In the genomic region with DNA sequence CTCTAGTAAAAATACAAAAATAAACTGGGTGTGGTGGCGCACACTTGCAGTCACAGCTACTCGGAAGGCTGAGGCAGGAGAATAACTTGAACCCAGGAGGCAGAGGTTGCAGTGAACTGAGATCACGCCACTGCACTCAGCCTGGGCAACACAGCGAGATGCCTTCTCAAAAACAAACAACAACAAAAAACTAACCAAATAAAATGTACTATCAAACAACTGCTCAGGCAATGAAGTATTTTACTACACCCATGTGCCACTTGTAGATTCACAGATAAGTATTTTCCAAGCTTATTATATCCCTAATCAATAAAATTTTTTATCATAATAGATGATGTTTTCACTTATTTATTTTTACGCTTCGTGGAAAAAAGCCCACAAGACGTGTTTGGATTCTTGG, we compare ENCODE assay signal across 8 cellular contexts. TPM values are rescaled to one million over a fixed set of nuclear protein-coding genes. Genes with fewer than 3 reads are reported as not detected.
DNase-seq lines count a peak whose midpoint lies in the region; ATAC-seq and TF ChIP-seq lines count a peak whose summit lies in the region.

No MANE protein-coding gene starts in this region.

- H3K4me1 Mint-ChIP-seq in activated B cell treated with CpG ODN at 0.5 μM for 24 hours (peaks cover 18% of the 10 kb centered on the region), glutamatergic neuron (ENCODE audit: low read depth, unreplicated experiment) (no peaks in the 10 kb centered on the region)

- H3K4me1 ChIP-seq in HAP-1 = peaks cover 8% of the 10 kb centered on the region

- H3K9me3 Mint-ChIP-seq in activated B cell treated with CpG ODN at 0.5 μM for 24 hours (no peaks in the 10 kb centered on the region), glutamatergic neuron (ENCODE audit: unreplicated experiment) (peaks cover 2% of the 10 kb centered on the region)

- no peaks in the 10 kb centered on the region for H3K27me3 ChIP-seq in HAP-1 (ENCODE audit: low read depth)

- no peaks in the 10 kb centered on the region for H3K36me3 ChIP-seq in HAP-1 (replicated peaks)

- CTCF ChIA-PET in activated B cell treated with CpG ODN at 0.5 μM for 24 hours (lab: Charles Lee) = no interaction called here

- H3K4me3 ChIP-seq in HAP-1 = peak overlapping the region; percentile 73
- H3K4me3 ChIP-seq in skin epidermis = peak overlapping the region; percentile 35 to 68 (median 49)

- in situ Hi-C loops in HAP-1 (cut with MboI; ENCODE audit: low sequenced_read_pairs) = no loop called here

- peak overlapping the region; percentile 98 for H3K4me3 Mint-ChIP-seq in activated B cell treated with CpG ODN at 0.5 μM for 24 hours
- peak overlapping the region; percentile 8 for H3K4me3 Mint-ChIP-seq in glutamatergic neuron (ENCODE audit: unreplicated experiment)

- no peaks in the 10 kb centered on the region for H3K27me3 Mint-ChIP-seq in activated B cell treated with CpG ODN at 0.5 μM for 24 hours
- peaks cover 8% of the 10 kb centered on the region for H3K27me3 Mint-ChIP-seq in glutamatergic neuron (ENCODE audit: unreplicated experiment)

- peak overlapping the region; percentile 86 to 99 (median 96) for H3K27ac ChIP-seq in skin epidermis

- DNase-seq in HAP-1 (ENCODE audit: low spot score in 2 of 2) (no peak), activated B cell treated with CpG ODN at 0.5 μM for 24 hours (no peak), glutamatergic neuron (no peak), GOT3 (lab: John Stamatoyannopoulos, UW) (no peak)

- no peak for TF ChIP-seq CTCF in activated B cell treated with CpG ODN at 0.5 μM for 24 hours (IDR thresholded peaks at IDR 0.05)
- no peak for TF ChIP-seq CTCF in glutamatergic neuron (IDR thresholded peaks at IDR 0.05; ENCODE audit: partially characterized antibody, unreplicated experiment)

- ATAC-seq in activated B cell treated with CpG ODN at 0.5 μM for 24 hours (ENCODE audit: low read depth) (no peak), GM19328 (IDR thresholded peaks at IDR 0.05; ENCODE audit: unreplicated experiment) (no peak), HG02623 (IDR thresholded peaks at IDR 0.05; ENCODE audit: unreplicated experiment) (no peak), HG02884 (IDR thresholded peaks at IDR 0.05; ENCODE audit: unreplicated experiment) (no peak)

- H3K9me3 ChIP-seq in HAP-1 = no peaks in the 10 kb centered on the region

- POLR2A ChIA-PET in activated B cell treated with CpG ODN at 0.5 μM for 24 hours (lab: Charles Lee) = interaction anchor here (1.6 to 1.8 kb wide), 2 partner anchors 32 to 198 kb away, joined by 6 to 8 read pairs; a partner anchor contains a TSS

- intact Hi-C loops in activated B cell treated with CpG ODN at 0.5 μM for 24 hours (cut with micrococcal nuclease) = loop anchor here (2.0 to 5.0 kb wide), 4 partner anchors 229 to 902 kb away; a partner anchor contains a TSS

- H3K27ac Mint-ChIP-seq in activated B cell treated with CpG ODN at 0.5 μM for 24 hours = peak overlapping the region; percentile 99
- H3K27ac Mint-ChIP-seq in glutamatergic neuron (ENCODE audit: unreplicated experiment) = peak overlapping the region; percentile 99

- H3K36me3 Mint-ChIP-seq in activated B cell treated with CpG ODN at 0.5 μM for 24 hours (ENCODE audit: low read depth) (peaks cover 7% of the 10 kb centered on the region), glutamatergic neuron (ENCODE audit: unreplicated experiment) (no peaks in the 10 kb centered on the region)

RNA-seq across cellular contexts. Expression of a gene that starts 0.9 kb away (rescaled TPM):
- 0.69 and 1.7 TPM in 2 replicates for total RNA-seq in activated B cell treated with CpG ODN at 0.5 μM for 24 hours
- 0.54 TPM for total RNA-seq in glutamatergic neuron (ENCODE audit: unreplicated experiment)

RNA-seq across cellular contexts. Expression of a gene that starts 31.8 kb away (rescaled TPM):
- 3.7 TPM in 2 replicates for total RNA-seq in activated B cell treated with CpG ODN at 0.5 μM for 24 hours
- 2.4 TPM for total RNA-seq in glutamatergic neuron (ENCODE audit: unreplicated experiment)
